ENCODE assay signal across 6 cellular contexts in the genomic region with DNA sequence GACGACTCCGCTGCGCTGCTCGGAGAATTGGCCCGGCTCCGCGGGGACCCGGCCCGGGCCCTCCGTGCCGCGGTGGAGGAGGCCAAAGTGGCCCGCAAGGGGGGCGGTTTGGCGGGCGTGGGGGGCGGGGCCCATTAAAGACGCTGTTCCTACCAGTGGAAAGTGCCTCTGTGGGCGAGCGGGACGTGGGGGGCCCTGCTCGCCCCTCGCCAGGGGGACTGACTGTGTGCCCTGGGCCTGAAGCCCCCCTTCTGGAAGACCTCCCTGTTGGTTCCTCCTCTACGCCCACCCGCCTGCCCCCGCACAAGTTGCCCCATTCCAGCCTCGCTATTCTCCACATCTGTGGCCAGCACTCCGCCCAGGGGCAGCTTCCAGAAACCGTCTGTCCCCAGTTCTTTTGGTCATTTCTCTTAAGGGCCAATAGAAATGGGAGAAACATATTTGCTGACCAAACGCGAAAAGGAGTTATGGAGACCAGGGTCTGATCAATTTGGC. TPM values are rescaled to one million over a fixed set of nuclear protein-coding genes. Genes with fewer than 3 reads are reported as not detected.
A peak's percentile ranks its signal among the peaks of the same experiment; 100 is the strongest.
DNase-seq lines count a peak whose midpoint lies in the region; TF ChIP-seq lines count a peak whose summit lies in the region.

No MANE protein-coding gene starts in this region.

- H3K4me2 ChIP-seq in SK-N-SH: no peak overlapping the region

- H3K4me3 Mint-ChIP-seq in osteocyte (ENCODE audit: unreplicated experiment): peak overlapping the region; percentile 81

- DNase-seq in cardiac fibroblast (ENCODE audit: low read depth in 2 of 2) (no peak), osteocyte (ENCODE audit: extremely low spot score, unreplicated experiment) (no peak), MG63 (no peak), SK-N-SH (no peak), pons (ENCODE audit: low spot score) (no peak)

- TF ChIP-seq CTCF in HEK293 (tag by site-specific recombination; IDR thresholded peaks at IDR 0.05) (no peak), cardiac fibroblast (IDR thresholded peaks at IDR 0.05; ENCODE audit: low read depth, low read length) (no peak), osteocyte (IDR thresholded peaks at IDR 0.05) (no peak), SK-N-SH (IDR thresholded peaks at IDR 0.05) (no peak)

- H3K27ac Mint-ChIP-seq in osteocyte (ENCODE audit: unreplicated experiment): no peak overlapping the region

- no peak overlapping the region for H3K4me3 ChIP-seq in HEK293 (ENCODE audit: low read depth, low read length)
- H3K4me3 ChIP-seq in cardiac fibroblast (replicated peaks in 1 of 2; ENCODE audit: low read depth in 2 of 2, low read length in 2 of 2): peak overlapping the region; percentile 21 to 35
- no peak overlapping the region for H3K4me3 ChIP-seq in MG63
- H3K4me3 ChIP-seq in SK-N-SH (ENCODE audit: low read depth in 2 of 2, low read length in 1 of 2): peak overlapping the region in 1 of 2 experiments; percentile 14; a peak in 1 of 4 replicates

- H3K27me3 ChIP-seq in MG63: no peaks in the 10 kb centered on the region; the same call in 1 of the 2 replicates
- H3K27me3 ChIP-seq in SK-N-SH (ENCODE audit: insufficient read depth): no peaks in the 10 kb centered on the region

- H4K20me1 ChIP-seq in SK-N-SH (ENCODE audit: insufficient read depth): no peaks in the 10 kb centered on the region

- peaks cover 14% of the 10 kb centered on the region for H3F3A ChIP-seq in SK-N-SH (replicated peaks; ENCODE audit: insufficient read depth)

- 86% methylated on average over 9 of the region's 31 CpGs for WGBS in SK-N-SH (ENCODE audit: low lambda C conversion rate)

- POLR2A ChIA-PET in HEK293 (lab: Yijun Ruan, JAX) (interaction anchor here (0.7 to 3.5 kb wide), 6 partner anchors 8 to 81 kb away, joined by 3 to 45 read pairs (median 5); a partner anchor contains a TSS), SK-N-SH (lab: Yijun Ruan, JAX) (interaction anchor here (1.0 to 1.9 kb wide), 3 partner anchors 33 to 81 kb away, joined by 3 to 11 read pairs (median 4); a partner anchor contains a TSS)

- H3K27me3 Mint-ChIP-seq in osteocyte (ENCODE audit: unreplicated experiment): peaks cover 31% of the 10 kb centered on the region

- H3K27ac ChIP-seq in HEK293 (ENCODE audit: extremely low read depth, low read depth, low read length) (peak overlapping the region; percentile 9; the same call in 1 of the 2 replicates), SK-N-SH (ENCODE audit: low read depth in 2 of 2, low read length in 1 of 2) (no peak overlapping the region)

- no peaks in the 10 kb centered on the region for H3K9me2 ChIP-seq in SK-N-SH

- no peaks in the 10 kb centered on the region for H3K9me3 ChIP-seq in HEK293 (ENCODE audit: control insufficient read depth, insufficient read depth, low read depth, low read length)
- no peaks in the 10 kb centered on the region for H3K9me3 ChIP-seq in MG63
- H3K9me3 ChIP-seq in SK-N-SH: no peaks in the 10 kb centered on the region

- peaks cover 7% of the 10 kb centered on the region; the same call in 1 of the 2 replicates for H3K79me2 ChIP-seq in SK-N-SH (ENCODE audit: insufficient read depth)

- CTCF ChIA-PET in HEK293 (lab: Yijun Ruan, JAX): interaction anchor here (0.6 to 3.9 kb wide), 28 partner anchors 8 to 377 kb away, joined by 3 to 37 read pairs (median 5); a partner anchor contains a TSS
- CTCF ChIA-PET in SK-N-SH (lab: Yijun Ruan, JAX): interaction anchor here (0.8 to 3.9 kb wide), 29 partner anchors 9 to 622 kb away, joined by 3 to 27 read pairs (median 6); a partner anchor contains a TSS

- H3K36me3 Mint-ChIP-seq in osteocyte (ENCODE audit: unreplicated experiment): peaks cover 2% of the 10 kb centered on the region

- no peak for TF ChIP-seq EP300 in SK-N-SH (IDR thresholded peaks at IDR 0.05; ENCODE audit: borderline replicate concordance in 1 of 2, low read depth in 1 of 2, low read length in 1 of 2)

- H3K9ac ChIP-seq in SK-N-SH: no peak overlapping the region

- H2AFZ ChIP-seq in SK-N-SH (ENCODE audit: low read depth): no peak overlapping the region

- H3K36me3 ChIP-seq in HEK293 (ENCODE audit: control insufficient read depth in 2 of 2, insufficient read depth in 1 of 2, low read length in 2 of 2): no peaks in the 10 kb centered on the region
- H3K36me3 ChIP-seq in MG63: no peaks in the 10 kb centered on the region
- peaks cover 0 to 4% of the 10 kb centered on the region in 2 experiments for H3K36me3 ChIP-seq in SK-N-SH (replicated peaks in 1 of 2; ENCODE audit: control insufficient read depth in 1 of 2, insufficient read depth in 2 of 2, low read length in 1 of 2)

- peaks cover 43% of the 10 kb centered on the region for H3K4me1 Mint-ChIP-seq in osteocyte (ENCODE audit: unreplicated experiment)

- TF ChIP-seq RAD21 in SK-N-SH (IDR thresholded peaks at IDR 0.05; ENCODE audit: low read length): no peak

- H3K9me3 Mint-ChIP-seq in osteocyte (ENCODE audit: unreplicated experiment): no peaks in the 10 kb centered on the region

- H3K4me1 ChIP-seq in HEK293 (ENCODE audit: control insufficient read depth, insufficient read depth, low read length) (peaks cover 18% of the 10 kb centered on the region), SK-N-SH (ENCODE audit: control insufficient read depth in 1 of 2, insufficient read depth in 2 of 2, low read depth in 1 of 2, low read length in 1 of 2) (peaks cover 0 to 27% of the 10 kb centered on the region in 2 experiments; a peak in 1 of 4 replicates)

TF ChIP-seq in HEK293, 187 proteins besides CTCF, POLR2A, EP300 and RAD21:
- TF ChIP-seq ZFHX2 (tag by site-specific recombination; conservative IDR thresholded peaks at IDR 0.05) (peak; percentile 49; the same call in 1 of the 2 replicates), ZNF16 (tag by site-specific recombination; IDR thresholded peaks at IDR 0.05; ENCODE audit: low read depth) (no peak)

TF ChIP-seq in SK-N-SH, 30 proteins besides CTCF, POLR2A, EP300 and RAD21:
- TF ChIP-seq POLR2AphosphoS5 (IDR thresholded peaks at IDR 0.05; ENCODE audit: low read depth, low read length) (no peak), MEF2A (IDR thresholded peaks at IDR 0.05; ENCODE audit: borderline replicate concordance, low read depth) (no peak)
- TF ChIP-seq, protein P1, sequence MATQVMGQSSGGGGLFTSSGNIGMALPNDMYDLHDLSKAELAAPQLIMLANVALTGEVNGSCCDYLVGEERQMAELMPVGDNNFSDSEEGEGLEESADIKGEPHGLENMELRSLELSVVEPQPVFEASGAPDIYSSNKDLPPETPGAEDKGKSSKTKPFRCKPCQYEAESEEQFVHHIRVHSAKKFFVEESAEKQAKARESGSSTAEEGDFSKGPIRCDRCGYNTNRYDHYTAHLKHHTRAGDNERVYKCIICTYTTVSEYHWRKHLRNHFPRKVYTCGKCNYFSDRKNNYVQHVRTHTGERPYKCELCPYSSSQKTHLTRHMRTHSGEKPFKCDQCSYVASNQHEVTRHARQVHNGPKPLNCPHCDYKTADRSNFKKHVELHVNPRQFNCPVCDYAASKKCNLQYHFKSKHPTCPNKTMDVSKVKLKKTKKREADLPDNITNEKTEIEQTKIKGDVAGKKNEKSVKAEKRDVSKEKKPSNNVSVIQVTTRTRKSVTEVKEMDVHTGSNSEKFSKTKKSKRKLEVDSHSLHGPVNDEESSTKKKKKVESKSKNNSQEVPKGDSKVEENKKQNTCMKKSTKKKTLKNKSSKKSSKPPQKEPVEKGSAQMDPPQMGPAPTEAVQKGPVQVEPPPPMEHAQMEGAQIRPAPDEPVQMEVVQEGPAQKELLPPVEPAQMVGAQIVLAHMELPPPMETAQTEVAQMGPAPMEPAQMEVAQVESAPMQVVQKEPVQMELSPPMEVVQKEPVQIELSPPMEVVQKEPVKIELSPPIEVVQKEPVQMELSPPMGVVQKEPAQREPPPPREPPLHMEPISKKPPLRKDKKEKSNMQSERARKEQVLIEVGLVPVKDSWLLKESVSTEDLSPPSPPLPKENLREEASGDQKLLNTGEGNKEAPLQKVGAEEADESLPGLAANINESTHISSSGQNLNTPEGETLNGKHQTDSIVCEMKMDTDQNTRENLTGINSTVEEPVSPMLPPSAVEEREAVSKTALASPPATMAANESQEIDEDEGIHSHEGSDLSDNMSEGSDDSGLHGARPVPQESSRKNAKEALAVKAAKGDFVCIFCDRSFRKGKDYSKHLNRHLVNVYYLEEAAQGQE (IDR thresholded peaks at IDR 0.05; ENCODE audit: low read depth, low read length): no peak

RNA-seq across cellular contexts. Expression of a gene that starts 1.9 kb away (rescaled TPM):
- total RNA-seq in osteocyte: 1.3 and 1.5 TPM in 2 replicates
- not detected in 2 replicates for total RNA-seq in MG63 (2014; rRNA removed; shearing (Covaris generic); ENCODE audit: low replicate concordance)
- polyA plus RNA-seq in SK-N-SH (2012; rRNA removed): 1.9 and 2.5 TPM in 2 replicates
- polyA plus RNA-seq in SK-N-SH (2012; cell fraction: cytosol; rRNA removed): 1.5 and 1.8 TPM in 2 replicates
- polyA plus RNA-seq in SK-N-SH (2012; cell fraction: nucleus; rRNA removed): 7.9 and 11.0 TPM in 2 replicates

RNA-seq across cellular contexts. Expression of a gene that starts 2.2 kb away (rescaled TPM):
- total RNA-seq in osteocyte: 6.4 and 6.7 TPM in 2 replicates
- total RNA-seq in MG63 (2014; rRNA removed; shearing (Covaris generic); ENCODE audit: low replicate concordance): 0.33 and 0.76 TPM in 2 replicates
- polyA plus RNA-seq in SK-N-SH (2012; rRNA removed): 6.5 and 6.6 TPM in 2 replicates
- 2.7 and 4.3 TPM in 2 replicates for polyA plus RNA-seq in SK-N-SH (2012; cell fraction: cytosol; rRNA removed)
- polyA plus RNA-seq in SK-N-SH (2012; cell fraction: nucleus; rRNA removed): 8.9 and 10.2 TPM in 2 replicates

RNA-seq across cellular contexts. Expression of a gene that starts 7.4 kb away (rescaled TPM):
- 9.3 and 11.0 TPM in 2 replicates for total RNA-seq in osteocyte
- 0.20 and 6.2 TPM in 2 replicates for total RNA-seq in MG63 (2014; rRNA removed; shearing (Covaris generic); ENCODE audit: low replicate concordance)
- polyA plus RNA-seq in SK-N-SH (2012; rRNA removed): 26.8 and 29.7 TPM in 2 replicates
- polyA plus RNA-seq in SK-N-SH (2012; cell fraction: cytosol; rRNA removed): 26.0 and 28.7 TPM in 2 replicates
- polyA plus RNA-seq in SK-N-SH (2012; cell fraction: nucleus; rRNA removed): 5.3 and 6.9 TPM in 2 replicates

RNA-seq across cellular contexts. Expression of a gene that starts 8.8 kb away (rescaled TPM):
- not detected in 2 replicates for total RNA-seq in osteocyte
- total RNA-seq in MG63 (2014; rRNA removed; shearing (Covaris generic); ENCODE audit: low replicate concordance): not detected in 2 replicates
- not detected in 2 replicates for polyA plus RNA-seq in SK-N-SH (2012; rRNA removed)
- polyA plus RNA-seq in SK-N-SH (2012; cell fraction: cytosol; rRNA removed): not detected in 2 replicates
- polyA plus RNA-seq in SK-N-SH (2012; cell fraction: nucleus; rRNA removed): not detected in 2 replicates

RNA-seq across cellular contexts. Expression of a gene that starts 12.0 kb away (rescaled TPM):
- not detected in 2 replicates for total RNA-seq in osteocyte
- total RNA-seq in MG63 (2014; rRNA removed; shearing (Covaris generic); ENCODE audit: low replicate concordance): not detected in 2 replicates
- not detected in 2 replicates for polyA plus RNA-seq in SK-N-SH (2012; rRNA removed)
- polyA plus RNA-seq in SK-N-SH (2012; cell fraction: cytosol; rRNA removed): not detected in 2 replicates
- 0.09 and 0.11 TPM in 2 replicates for polyA plus RNA-seq in SK-N-SH (2012; cell fraction: nucleus; rRNA removed)

Comparison
In these comparisons a context has a peak if more than half of its experiments do, and no peak if none do; other contexts are left out.
1. H3K4me3 ChIP-seq: peak in cardiac fibroblast (2 of 2); none in HEK293 (single experiment) and MG63 (single experiment).